Comparison of ENCODE assay signal across 24 cellular contexts in the genomic region with DNA sequence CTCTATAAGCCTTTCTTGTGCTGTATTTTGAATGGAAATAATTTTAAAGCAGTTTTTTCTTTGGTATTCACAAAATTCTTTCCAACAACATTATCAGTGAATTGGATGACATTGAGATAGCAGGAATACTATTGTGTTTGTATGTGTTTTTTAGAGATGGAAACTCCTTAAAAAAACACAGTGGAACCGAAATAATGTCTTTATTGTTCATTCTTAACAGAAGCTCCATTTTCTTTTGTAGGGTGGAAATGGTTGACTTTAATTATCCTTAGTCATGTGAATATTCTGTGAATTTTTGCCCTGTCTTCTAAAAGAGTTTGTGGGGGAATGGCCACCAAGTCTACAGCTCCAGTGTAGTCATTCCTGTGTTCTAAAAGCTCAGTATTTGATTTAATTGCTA. TPM values are rescaled to one million over a fixed set of nuclear protein-coding genes. Genes with fewer than 3 reads are reported as not detected.
A peak's percentile ranks its signal among the peaks of the same experiment; 100 is the strongest.
DNase-seq lines count a peak whose midpoint lies in the region; TF ChIP-seq lines count a peak whose summit lies in the region.
"Had no signal": no experiment of that assay in that cellular context is flagged by ENCODE, and none has a peak within 500 bp of the region (broad histone marks: within the 10 kb centered on the region; RNA-seq: fewer than 3 reads in every experiment).

No MANE protein-coding gene starts in this region.

- peaks cover 6% of the 10 kb centered on the region for H3K27me3 Mint-ChIP-seq in activated naive CD4-positive, alpha-beta T cell treated with anti-CD3 and anti-CD28 coated beads for 36 hours (ENCODE audit: low read depth)

- no peaks in the 10 kb centered on the region for H3K9me3 ChIP-seq in breast epithelium
- H3K9me3 ChIP-seq in SJCRH30 (replicated peaks): no peaks in the 10 kb centered on the region
- H3K9me3 ChIP-seq: SK-N-SH had no signal

- no peaks in the 10 kb centered on the region for H3K4me1 Mint-ChIP-seq in activated naive CD4-positive, alpha-beta T cell treated with anti-CD3 and anti-CD28 coated beads for 36 hours (ENCODE audit: low read depth)

- H3K27ac ChIP-seq in caudate nucleus (ENCODE audit: low read depth, low read length): peak overlapping the region; percentile 87
- H3K27ac ChIP-seq in layer of hippocampus (ENCODE audit: low read depth, low read length): peak overlapping the region; percentile 88
- H3K27ac ChIP-seq in breast epithelium: no peak overlapping the region
- no peak overlapping the region for H3K27ac ChIP-seq in SJCRH30
- H3K27ac ChIP-seq: C4-2B, KMS-11 had no signal

- no peak for TF ChIP-seq CTCF in breast epithelium (IDR thresholded peaks at IDR 0.05)

- no peaks in the 10 kb centered on the region for H3K36me3 Mint-ChIP-seq in activated naive CD4-positive, alpha-beta T cell treated with anti-CD3 and anti-CD28 coated beads for 36 hours (ENCODE audit: low read depth)

- H3K36me3 ChIP-seq in breast epithelium (no peaks in the 10 kb centered on the region), SJCRH30 (no peaks in the 10 kb centered on the region)

- H3K27ac Mint-ChIP-seq in activated naive CD4-positive, alpha-beta T cell treated with anti-CD3 and anti-CD28 coated beads for 36 hours: no peak overlapping the region

- peak; percentile 16 for DNase-seq in Ammon's horn (ENCODE audit: low spot score)
- DNase-seq in caudate nucleus (lab: John Stamatoyannopoulos, UW): no peak
- peak; percentile 89 for DNase-seq in pons (ENCODE audit: low spot score)
- DNase-seq in activated naive CD4-positive, alpha-beta T cell treated with anti-CD3 and anti-CD28 coated beads for 36 hours: no peak
- DNase-seq in mesenteric fat pad (ENCODE audit: low spot score): no peak
- DNase-seq in breast epithelium (ENCODE audit: low spot score in 2 of 2): no peak
- no peak for DNase-seq in SJCRH30
- DNase-seq: 8988T, AML-193, DMS53, GDM1, HCEC 1CT, IMR-90, NCI-H1092 treated with DMSO at 0.1 percent for 48 hours, NCI-H1436 treated with DMSO at 0.1 percent for 48 hours, NCI-H2081, NCI-H446, NCI-H526, SHP77, SK-N-SH had no signal

- H3K9me3 Mint-ChIP-seq in activated naive CD4-positive, alpha-beta T cell treated with anti-CD3 and anti-CD28 coated beads for 36 hours: peaks cover 4% of the 10 kb centered on the region
- H3K9me3 Mint-ChIP-seq: GM23338 had no signal

- H3K4me3 ChIP-seq in breast epithelium (no peak overlapping the region), SJCRH30 (no peak overlapping the region)
- H3K4me3 ChIP-seq: GM23338 had no signal

- H3K4me3 Mint-ChIP-seq in activated naive CD4-positive, alpha-beta T cell treated with anti-CD3 and anti-CD28 coated beads for 36 hours: no peak overlapping the region
- H3K4me3 Mint-ChIP-seq: GM23338 had no signal

- CTCF ChIA-PET in activated naive CD4-positive, alpha-beta T cell treated with anti-CD3 and anti-CD28 coated beads for 36 hours (lab: Charles Lee): no interaction called here

- intact Hi-C loops in activated naive CD4-positive, alpha-beta T cell treated with anti-CD3 and anti-CD28 coated beads for 36 hours (cut with micrococcal nuclease): no loop called here
- intact Hi-C loops in breast epithelium (cut with DNase I; ENCODE audit: low total_unique reads): no loop called here

- no peak for TF ChIP-seq POLR2A in breast epithelium (IDR thresholded peaks at IDR 0.05)

- no peaks in the 10 kb centered on the region for H3K27me3 ChIP-seq in layer of hippocampus (ENCODE audit: control insufficient read depth, insufficient read depth, low read length)
- no peaks in the 10 kb centered on the region for H3K27me3 ChIP-seq in breast epithelium
- H3K27me3 ChIP-seq in SJCRH30: no peaks in the 10 kb centered on the region

- H3K4me1 ChIP-seq in breast epithelium (no peaks in the 10 kb centered on the region), SJCRH30 (peaks cover 36% of the 10 kb centered on the region)

RNA-seq across cellular contexts. Expression of a gene that starts 45.9 kb away (rescaled TPM):
- not detected for total RNA-seq in activated naive CD4-positive, alpha-beta T cell treated with anti-CD3 and anti-CD28 coated beads for 36 hours
- 3.6 TPM for total RNA-seq in mesenteric fat pad
- total RNA-seq in breast epithelium: 1 to 10 TPM in 2 of 3 donors, under 1 TPM in 1; 0.96 to 4.0 (median 2.0) TPM
- 1.3 and 1.8 TPM in 2 replicates for total RNA-seq in SJCRH30 (2014; rRNA removed; shearing (Covaris generic))
- total RNA-seq: IMR-90 had no signal

Comparison
In these comparisons a context has a peak if more than half of its experiments do, and no peak if none do; other contexts are left out.
1. DNase-seq: peak in Ammon's horn (single experiment) and pons (single experiment); none in caudate nucleus (0 of 61), activated naive CD4-positive, alpha-beta T cell treated with anti-CD3 and anti-CD28 coated beads for 36 hours (single experiment), mesenteric fat pad (single experiment), breast epithelium (0 of 2) and SJCRH30 (0 of 2).
2. H3K27ac ChIP-seq: peak in caudate nucleus (single experiment) and layer of hippocampus (single experiment); none in breast epithelium (0 of 2) and SJCRH30 (single experiment).